In genomic region chr3:158770254-158771017, GRCh38 we compare ENCODE assay signal across 1 cellular context.
TF ChIP-seq lines count a peak whose summit lies in the region.

No MANE protein-coding gene starts in this region.

TF ChIP-seq in IMR-90, 13 proteins besides CTCF, POLR2A, EP300 and RAD21 (continued from another document):
- TF ChIP-seq NFE2L2 (IDR thresholded peaks at IDR 0.05; ENCODE audit: low read depth, low read length) = peak; percentile 5; the same call in 1 of the 2 replicates
- TF ChIP-seq RCOR1 (IDR thresholded peaks at IDR 0.05; ENCODE audit: insufficient replicate concordance, low read length) = peak; percentile 43
- TF ChIP-seq MXI1 (IDR thresholded peaks at IDR 0.05; ENCODE audit: borderline replicate concordance, low read depth, low read length) = 0 out of 2 replicates have a peak, but pooled peaks have one; percentile 43
- TF ChIP-seq FOS (IDR thresholded peaks at IDR 0.05; ENCODE audit: low read depth, low read length) = peak; percentile 76
- TF ChIP-seq CHD1 (IDR thresholded peaks at IDR 0.05; ENCODE audit: low read depth, low read length) = no peak
- TF ChIP-seq MAFK (IDR thresholded peaks at IDR 0.05; ENCODE audit: low read depth, low read length) = no peak; the same call in none of the 2 replicates
- no peak for TF ChIP-seq MAZ (IDR thresholded peaks at IDR 0.05; ENCODE audit: borderline replicate concordance, low read depth, low read length)
- peak; percentile 59; the same call in 1 of the 2 replicates for TF ChIP-seq CEBPB (IDR thresholded peaks at IDR 0.05; ENCODE audit: low read depth, low read length)
- peak; percentile 37; the same call in 1 of the 2 replicates for TF ChIP-seq USF2 (IDR thresholded peaks at IDR 0.05; ENCODE audit: low read depth, low read length)
- TF ChIP-seq ELK1 (IDR thresholded peaks at IDR 0.05; ENCODE audit: borderline replicate concordance, low read depth, low read length) = no peak
- TF ChIP-seq RFX5 (IDR thresholded peaks at IDR 0.05; ENCODE audit: low read depth, low read length) = no peak
TF ChIP-seq in IMR-90: peak in this region for 7.
